Comparison of ENCODE assay signal across 8 cellular contexts in genomic region chr4:104451573-104451972, GRCh38.
A peak's percentile ranks its signal among the peaks of the same experiment; 100 is the strongest.
DNase-seq lines count a peak whose midpoint lies in the region; ATAC-seq and TF ChIP-seq lines count a peak whose summit lies in the region.

No MANE protein-coding gene starts in this region.

- H3K27me3 ChIP-seq in NT2/D1 (ENCODE audit: insufficient read depth, insufficient read length): no peaks in the 10 kb centered on the region

- peak; percentile 53 for ATAC-seq in GM21619 (IDR thresholded peaks at IDR 0.05; ENCODE audit: unreplicated experiment)

- no peaks in the 10 kb centered on the region for H3K36me3 ChIP-seq in NT2/D1 (ENCODE audit: insufficient read depth, insufficient read length, low read length)

- no peak overlapping the region for H3K9ac ChIP-seq in NT2/D1 (ENCODE audit: insufficient read length, low read depth)

- DNase-seq in DMS153 (lab: John Stamatoyannopoulos, UW) (peak; percentile 38), NT2/D1 (ENCODE audit: low read depth, low spot score) (peak; percentile 1), iris pigment epithelial cell (ENCODE audit: low read depth) (peak; percentile 5), SKM-1 treated with dmso at 0.1 percent for 144 hours (lab: John Stamatoyannopoulos, UW; ENCODE audit: unreplicated experiment) (no peak), NOMO-1 (lab: John Stamatoyannopoulos, UW; ENCODE audit: unreplicated experiment in 2 of 2) (no peak), CD1c-positive myeloid dendritic cell (ENCODE audit: extremely low spot score) (no peak), coronary artery (ENCODE audit: low spot score) (no peak)

- H3K4me3 ChIP-seq in NT2/D1 (ENCODE audit: insufficient read length, low read depth) (no peak overlapping the region), coronary artery (no peak overlapping the region)

- no peaks in the 10 kb centered on the region for H3K4me1 ChIP-seq in NT2/D1 (ENCODE audit: insufficient read depth, insufficient read length)

- H3K9me3 ChIP-seq in NT2/D1 (ENCODE audit: insufficient read depth, low read length): no peaks in the 10 kb centered on the region

- TF ChIP-seq CTCF in coronary artery (IDR thresholded peaks at IDR 0.05): no peak

- no peak overlapping the region for H3K27ac ChIP-seq in coronary artery

Comparison
In these comparisons a context has a peak if more than half of its experiments do, and no peak if none do; other contexts are left out.
1. DNase-seq: peak in DMS153 (single experiment), NT2/D1 (single experiment) and iris pigment epithelial cell (single experiment); none in SKM-1 treated with dmso at 0.1 percent for 144 hours (single experiment), NOMO-1 (0 of 2), CD1c-positive myeloid dendritic cell (single experiment) and coronary artery (single experiment).